13 cellular contexts compared by ENCODE assay signal in genomic region chr2:86752934-86753333, GRCh38. TPM values are rescaled to one million over a fixed set of nuclear protein-coding genes. Genes with fewer than 3 reads are reported as not detected.
"Had no signal": no experiment of that assay in that cellular context is flagged by ENCODE, and none has a peak within 500 bp of the region (broad histone marks: within the 10 kb centered on the region; RNA-seq: fewer than 3 reads in every experiment).

No MANE protein-coding gene starts in this region.

- ATAC-seq: naive thymus-derived CD8-positive, alpha-beta T cell; stimulated activated naive CD8-positive, alpha-beta T cell treated with anti-CD3 and anti-CD28 coated beads, Interleukin-15, Interleukin-2, amounts not matched to agents 100 U/mL and 50 U/mL, for 24 hours had no signal

- H3K4me3 ChIP-seq: colonic mucosa, ovary, right atrium auricular region, sigmoid colon, skin epidermis, testis, transverse colon had no signal

- H3K27me3 ChIP-seq: colonic mucosa, ovary, right atrium auricular region, sigmoid colon, testis, transverse colon had no signal

- H3K4me3 Mint-ChIP-seq: naive thymus-derived CD8-positive, alpha-beta T cell had no signal

- H3K36me3 ChIP-seq: colonic mucosa, ovary had no signal

- H3K27ac ChIP-seq: colonic mucosa, ovary, right atrium auricular region, sigmoid colon, skin epidermis, testis, transverse colon had no signal

- H3K27me3 Mint-ChIP-seq: naive thymus-derived CD8-positive, alpha-beta T cell had no signal

- H3K9me3 ChIP-seq: colonic mucosa, ovary, sigmoid colon, testis had no signal

- DNase-seq: colonic mucosa; dermis blood vessel endothelial cell; effector CD4-positive, alpha-beta T cell; mammary epithelial cell; naive thymus-derived CD8-positive, alpha-beta T cell; ovary; sigmoid colon; stimulated activated CD4-positive, alpha-beta T cell treated with anti-CD3 and anti-CD28 coated beads, Interleukin-12 subunit alpha, Interleukin-12 subunit beta, amount 100 ng/mL, for 4 hours; stimulated activated naive CD8-positive, alpha-beta T cell treated with anti-CD3 and anti-CD28 coated beads, Interleukin-15, Interleukin-2, amounts not matched to agents 100 U/mL and 50 U/mL, for 24 hours; testis; transverse colon had no signal

- H3K4me1 ChIP-seq: colonic mucosa, testis had no signal

RNA-seq across cellular contexts. Expression of gene CD8A, which starts 37.8 kb away (rescaled TPM):
- total RNA-seq: dermis blood vessel endothelial cell had no signal
